Comparison of ENCODE assay signal across 14 cellular contexts in genomic region chr19:45123440-45123850, GRCh38. TPM values are rescaled to one million over a fixed set of nuclear protein-coding genes. Genes with fewer than 3 reads are reported as not detected.
DNase-seq lines count a peak whose midpoint lies in the region; TF ChIP-seq lines count a peak whose summit lies in the region.
"Had no signal": no experiment of that assay in that cellular context is flagged by ENCODE, and none has a peak within 500 bp of the region (broad histone marks: within the 10 kb centered on the region; RNA-seq: fewer than 3 reads in every experiment).

No MANE protein-coding gene starts in this region.

- H3K27ac ChIP-seq in C4-2B (peak overlapping the region; percentile 11; the same call in 1 of the 2 replicates), HUES64 (ENCODE audit: low read depth, low read length) (no peak overlapping the region), WERI-Rb-1 (no peak overlapping the region; the same call in none of the 2 replicates), caudate nucleus (ENCODE audit: low read depth, low read length) (no peak overlapping the region)
- H3K27ac ChIP-seq: left ventricle myocardium inferior, SJSA1 had no signal

- DNase-seq in WERI-Rb-1 = peak; percentile 60
- DNase-seq in kidney tubule cell (ENCODE audit: low spot score) = peak; percentile 23
- no peak for DNase-seq in GM03348 (ENCODE audit: low spot score)
- no peak for DNase-seq in caudate nucleus (lab: John Stamatoyannopoulos, UW)
- DNase-seq in pons (ENCODE audit: low spot score) = no peak
- no peak for DNase-seq in UCSD-AML1 (lab: John Stamatoyannopoulos, UW; ENCODE audit: unreplicated experiment)
- DNase-seq: activated T-cell treated with anti-CD3 and anti-CD28 coated beads for 4 hours; effector CD4-positive, alpha-beta T cell; HCEC 1CT; left ventricle myocardium inferior; stimulated activated CD4-positive, alpha-beta T cell treated with anti-CD3 and anti-CD28 coated beads, Interleukin-2, amount 100 ng/mL, for 48 hours had no signal

- TF ChIP-seq CTCF in C4-2B (conservative IDR thresholded peaks at IDR 0.05) (no peak), WERI-Rb-1 (IDR thresholded peaks at IDR 0.05; ENCODE audit: low read depth, low read length) (no peak)

- H3K9ac ChIP-seq in HUES64 (ENCODE audit: low read depth, low read length) = peak overlapping the region; percentile 3; the same call in 1 of the 2 replicates

- H3K4me1 ChIP-seq in HUES64 (ENCODE audit: insufficient read depth, low read length) = no peaks in the 10 kb centered on the region
- H3K4me1 ChIP-seq: SJSA1 had no signal

- H3K9me3 ChIP-seq in HUES64 (ENCODE audit: insufficient read depth, low read depth, low read length) (no peaks in the 10 kb centered on the region), WERI-Rb-1 (ENCODE audit: severe bottlenecking) (no peaks in the 10 kb centered on the region)
- H3K9me3 ChIP-seq: left ventricle myocardium inferior, SJSA1 had no signal

- H3K27me3 ChIP-seq in HUES64 (ENCODE audit: insufficient read depth, low read length) (no peaks in the 10 kb centered on the region), WERI-Rb-1 (ENCODE audit: insufficient read depth, low read depth, severe bottlenecking) (no peaks in the 10 kb centered on the region)
- H3K27me3 ChIP-seq: SJSA1 had no signal

- H3K36me3 ChIP-seq in HUES64 (ENCODE audit: insufficient read depth, low read length) (no peaks in the 10 kb centered on the region), WERI-Rb-1 (no peaks in the 10 kb centered on the region; the same call in none of the 2 replicates)
- H3K36me3 ChIP-seq: SJSA1 had no signal

- 95% methylated on average over 9 of the region's 9 CpGs for WGBS in HUES64

- H3K4me3 ChIP-seq in HUES64 (ENCODE audit: low read length) = no peak overlapping the region
- H3K4me3 ChIP-seq in WERI-Rb-1 (ENCODE audit: low read depth, low read length) = no peak overlapping the region
- H3K4me3 ChIP-seq: left ventricle myocardium inferior, SJSA1 had no signal

RNA-seq across cellular contexts. Expression of gene PPP1R37, which starts 30.5 kb away (rescaled TPM):
- polyA plus RNA-seq in HUES64 (2013, experiment 1 of 2) = 16.3 TPM
- polyA plus RNA-seq in HUES64 (2013, experiment 2 of 2) = 14.6 TPM

RNA-seq across cellular contexts. Expression of gene NKPD1, which starts 37.3 kb away (rescaled TPM):
- polyA plus RNA-seq in HUES64 (2013, experiment 1 of 2) = not detected
- polyA plus RNA-seq in HUES64 (2013, experiment 2 of 2) = 0.19 TPM

RNA-seq across cellular contexts. Expression of gene GEMIN7, which starts 44.4 kb away (rescaled TPM):
- 42.7 TPM for polyA plus RNA-seq in HUES64 (2013, experiment 1 of 2)
- polyA plus RNA-seq in HUES64 (2013, experiment 2 of 2) = 45.1 TPM

RNA-seq across cellular contexts. Expression of gene ZNF296, which starts 47.2 kb away (rescaled TPM):
- polyA plus RNA-seq in HUES64 (2013, experiment 1 of 2) = 5.6 TPM
- 5.3 TPM for polyA plus RNA-seq in HUES64 (2013, experiment 2 of 2)

RNA-seq across cellular contexts. Expression of gene TRAPPC6A, which starts 54.6 kb away (rescaled TPM):
- polyA plus RNA-seq in HUES64 (2013, experiment 1 of 2) = 20.2 TPM
- polyA plus RNA-seq in HUES64 (2013, experiment 2 of 2) = 27.0 TPM

Comparison
In these comparisons a context has a peak if more than half of its experiments do, and no peak if none do; other contexts are left out.
1. DNase-seq: peak in WERI-Rb-1 (single experiment) and kidney tubule cell (single experiment); none in GM03348 (single experiment), caudate nucleus (0 of 61), pons (single experiment) and UCSD-AML1 (single experiment).